9 cellular contexts compared by ENCODE assay signal in genomic region chr15:92393287-92393993, GRCh38. TPM values are rescaled to one million over a fixed set of nuclear protein-coding genes. Genes with fewer than 3 reads are reported as not detected.
DNase-seq lines count a peak whose midpoint lies in the region; ATAC-seq and TF ChIP-seq lines count a peak whose summit lies in the region.
"Had no signal": no experiment of that assay in that cellular context is flagged by ENCODE, and none has a peak within 500 bp of the region (broad histone marks: within the 10 kb centered on the region; RNA-seq: fewer than 3 reads in every experiment).

ST8SIA2 (plus strand) TSS chr15:92393881; CDS start chr15:92394065, 184 bp downstream.

- TF ChIP-seq POLR2A in testis (IDR thresholded peaks at IDR 0.05), result no peak

- peaks cover 88% of the 10 kb centered on the region for H3K27me3 ChIP-seq in hepatocyte
- H3K27me3 ChIP-seq in testis, result no peaks in the 10 kb centered on the region

- H3K4me1 Mint-ChIP-seq in T-helper 2 cell treated with Interferon-gamma antibody and Interleukin-4, amounts not matched to agents 5 μg/mL and 100 μg/mL, for 36 hours (ENCODE audit: low read depth), result peaks cover 2% of the 10 kb centered on the region
- H3K4me1 Mint-ChIP-seq in stimulated activated effector memory CD8-positive, alpha-beta T cell treated with anti-CD3 and anti-CD28 coated beads, Interleukin-12 subunit alpha, Interleukin-12 subunit beta, amount 100 ng/mL, for 72 hours, result peaks cover 9% of the 10 kb centered on the region

- H3K27me3 Mint-ChIP-seq in T-helper 2 cell treated with Interferon-gamma antibody and Interleukin-4, amounts not matched to agents 5 μg/mL and 100 μg/mL, for 36 hours (ENCODE audit: low read depth), result peaks cover 65% of the 10 kb centered on the region

- DNase-seq in activated CD4-positive, alpha-beta T cell treated with anti-CD3 and anti-CD28 coated beads for 48 hours, result peak; percentile 32
- no peak for DNase-seq in activated CD4-positive, alpha-beta T cell treated with anti-CD3 and anti-CD28 coated beads, Interleukin-2, amount 50 U/mL, for 4 hours
- no peak for DNase-seq in T-helper 2 cell treated with Interferon-gamma antibody and Interleukin-4, amounts not matched to agents 5 μg/mL and 100 μg/mL, for 36 hours (ENCODE audit: low spot score)
- DNase-seq in hepatocyte (ENCODE audit: low spot score) (peak; percentile 68), testis (no peak)
- no peak for DNase-seq in activated CD4-positive, CD25-positive, alpha-beta regulatory T cell treated with anti-CD3 and anti-CD28 coated beads, Interleukin-2, amount 50 U/mL, for 72 hours
- DNase-seq in stimulated activated effector memory CD8-positive, alpha-beta T cell treated with anti-CD3 and anti-CD28 coated beads, Interleukin-12 subunit alpha, Interleukin-12 subunit beta, amount 100 ng/mL, for 72 hours (ENCODE audit: low spot score in 2 of 2), result no peak
- DNase-seq: Calu3 had no signal

- H3K9me3 ChIP-seq in hepatocyte (ENCODE audit: low read depth), result no peaks in the 10 kb centered on the region
- no peaks in the 10 kb centered on the region for H3K9me3 ChIP-seq in testis

- WGBS in hepatocyte (ENCODE audit: low lambda C conversion rate, missing lambda C conversion rate), result under 1% methylated on average over 44 of the region's 67 CpGs
- WGBS in testis, 2 donors, result 0% methylated on average over 10 to 47 of the region's 67 CpGs

- H3K4me3 ChIP-seq in hepatocyte (peak within 1 kb of the TSS; percentile 67), testis (peak within 1 kb of the TSS; percentile 18 to 47)

- peak within 1 kb of the TSS; percentile 25 for H3K4me3 Mint-ChIP-seq in T-helper 2 cell treated with Interferon-gamma antibody and Interleukin-4, amounts not matched to agents 5 μg/mL and 100 μg/mL, for 36 hours
- no peak within 1 kb of the TSS for H3K4me3 Mint-ChIP-seq in stimulated activated effector memory CD8-positive, alpha-beta T cell treated with anti-CD3 and anti-CD28 coated beads, Interleukin-12 subunit alpha, Interleukin-12 subunit beta, amount 100 ng/mL, for 72 hours

- no peaks in the 10 kb centered on the region for H3K36me3 Mint-ChIP-seq in T-helper 2 cell treated with Interferon-gamma antibody and Interleukin-4, amounts not matched to agents 5 μg/mL and 100 μg/mL, for 36 hours (ENCODE audit: low read depth)
- no peaks in the 10 kb centered on the region for H3K36me3 Mint-ChIP-seq in stimulated activated effector memory CD8-positive, alpha-beta T cell treated with anti-CD3 and anti-CD28 coated beads, Interleukin-12 subunit alpha, Interleukin-12 subunit beta, amount 100 ng/mL, for 72 hours

- H3K36me3 ChIP-seq in hepatocyte (replicated peaks; ENCODE audit: insufficient read depth, low read depth) (no peaks in the 10 kb centered on the region), testis (ENCODE audit: low read depth, missing control alignments) (no peaks in the 10 kb centered on the region)

- no peaks in the 10 kb centered on the region for H3K9me3 Mint-ChIP-seq in T-helper 2 cell treated with Interferon-gamma antibody and Interleukin-4, amounts not matched to agents 5 μg/mL and 100 μg/mL, for 36 hours
- no peaks in the 10 kb centered on the region for H3K9me3 Mint-ChIP-seq in stimulated activated effector memory CD8-positive, alpha-beta T cell treated with anti-CD3 and anti-CD28 coated beads, Interleukin-12 subunit alpha, Interleukin-12 subunit beta, amount 100 ng/mL, for 72 hours

- peak within 1 kb of the TSS; percentile 94 for H3K4me2 ChIP-seq in hepatocyte

- H3K27ac ChIP-seq in hepatocyte (peak within 1 kb of the TSS; percentile 34), testis (no peak within 1 kb of the TSS)

- no peaks in the 10 kb centered on the region for H3K9me2 ChIP-seq in hepatocyte (replicated peaks; ENCODE audit: insufficient read depth)

- H4K20me1 ChIP-seq in hepatocyte (ENCODE audit: insufficient read depth, poor library complexity, severe bottlenecking), result no peaks in the 10 kb centered on the region

- no peak for ATAC-seq in stimulated activated effector memory CD8-positive, alpha-beta T cell treated with anti-CD3 and anti-CD28 coated beads, Interleukin-12 subunit alpha, Interleukin-12 subunit beta, amount 100 ng/mL, for 72 hours
- no peak for ATAC-seq in GM21367 (IDR thresholded peaks at IDR 0.05; ENCODE audit: unreplicated experiment)

- no peak within 1 kb of the TSS for H3K27ac Mint-ChIP-seq in T-helper 2 cell treated with Interferon-gamma antibody and Interleukin-4, amounts not matched to agents 5 μg/mL and 100 μg/mL, for 36 hours
- H3K27ac Mint-ChIP-seq in stimulated activated effector memory CD8-positive, alpha-beta T cell treated with anti-CD3 and anti-CD28 coated beads, Interleukin-12 subunit alpha, Interleukin-12 subunit beta, amount 100 ng/mL, for 72 hours, result no peak within 1 kb of the TSS

- intact Hi-C loops in testis (cut with DNase I; ENCODE audit: low total_unique reads), result no loop called here

- H3K79me2 ChIP-seq in hepatocyte, result no peaks in the 10 kb centered on the region

- TF ChIP-seq CTCF in hepatocyte (IDR thresholded peaks at IDR 0.05; ENCODE audit: poor library complexity) (no peak), testis (IDR thresholded peaks at IDR 0.05) (no peak)

- H3K4me1 ChIP-seq in hepatocyte (ENCODE audit: insufficient read depth) (no peaks in the 10 kb centered on the region), testis (peaks cover 10% of the 10 kb centered on the region)

- H2AFZ ChIP-seq in hepatocyte, result peak within 1 kb of the TSS; percentile 71

RNA-seq across cellular contexts. Expression of gene ST8SIA2, which starts in this region (rescaled TPM):
- total RNA-seq in hepatocyte (0.48 and 0.87 TPM in 2 replicates), testis (under 1 TPM; 0.12 to 0.31 TPM)
- polyA plus RNA-seq in hepatocyte (1.1 and 1.7 TPM in 2 replicates), testis (ENCODE audit: insufficient read depth, low read depth, low replicate concordance) (0.24 TPM)
- total RNA-seq: Calu3 had no signal

Comparison
In these comparisons a context has a peak if more than half of its experiments do, and no peak if none do; other contexts are left out.
1. DNase-seq: peak in activated CD4-positive, alpha-beta T cell treated with anti-CD3 and anti-CD28 coated beads for 48 hours (single experiment) and hepatocyte (single experiment); none in activated CD4-positive, alpha-beta T cell treated with anti-CD3 and anti-CD28 coated beads, Interleukin-2, amount 50 U/mL, for 4 hours (0 of 2), T-helper 2 cell treated with Interferon-gamma antibody and Interleukin-4, amounts not matched to agents 5 μg/mL and 100 μg/mL, for 36 hours (single experiment), testis (single experiment), activated CD4-positive, CD25-positive, alpha-beta regulatory T cell treated with anti-CD3 and anti-CD28 coated beads, Interleukin-2, amount 50 U/mL, for 72 hours (single experiment) and stimulated activated effector memory CD8-positive, alpha-beta T cell treated with anti-CD3 and anti-CD28 coated beads, Interleukin-12 subunit alpha, Interleukin-12 subunit beta, amount 100 ng/mL, for 72 hours (0 of 2).